In genomic region chr6:90478789-90479602, GRCh38 we compare ENCODE assay signal across 7 cellular contexts.
DNase-seq lines count a peak whose midpoint lies in the region; ATAC-seq and TF ChIP-seq lines count a peak whose summit lies in the region.

No MANE protein-coding gene starts in this region.

- no peaks in the 10 kb centered on the region for H3K27me3 Mint-ChIP-seq in T-cell

- H3K9me3 Mint-ChIP-seq in T-cell, result no peaks in the 10 kb centered on the region

- H3K9me3 ChIP-seq in adrenal gland (replicated peaks in 1 of 3), result no peaks in the 10 kb centered on the region
- H3K9me3 ChIP-seq in heart right ventricle, result no peaks in the 10 kb centered on the region

- peak; percentile 83 to 95 (median 94) for TF ChIP-seq CTCF in adrenal gland (IDR thresholded peaks at IDR 0.05)
- peak; percentile 89 to 95 (median 92) for TF ChIP-seq CTCF in heart right ventricle (IDR thresholded peaks at IDR 0.05)

- 40 to 46% (median 42%) methylated on average over 13 to 15 of the region's 15 CpGs for WGBS in adrenal gland, 4 donors
- 40 to 41% methylated on average over 15 of the region's 15 CpGs for WGBS in heart right ventricle, 2 donors

- peak; percentile 70 for ATAC-seq in GM18508 (IDR thresholded peaks at IDR 0.05; ENCODE audit: insufficient read depth, unreplicated experiment)
- ATAC-seq in HG02973 (IDR thresholded peaks at IDR 0.05; ENCODE audit: unreplicated experiment), result peak; percentile 77
- peak; percentile 98 to 99 (median 99) for ATAC-seq in T-cell (replicated peaks in 1 of 4)
- ATAC-seq in heart right ventricle, result peak; percentile 98 to 100 (median 99)

- no peak overlapping the region for H3K4me3 ChIP-seq in adrenal gland
- H3K4me3 ChIP-seq in heart right ventricle, result no peak overlapping the region

- CTCF ChIA-PET in T-cell (lab: Charles Lee), result interaction anchor here (0.5 to 10.7 kb wide), 34 partner anchors 11 to 1046 kb away, joined by 3 to 198 read pairs (median 4); partner anchors contain the start of genes ANKRD6 (in 1 of the 2) and MDN1 (in 1 of the 2)

- H3K36me3 Mint-ChIP-seq in T-cell, result no peaks in the 10 kb centered on the region

- H3K4me3 Mint-ChIP-seq in T-cell, result peak overlapping the region in 1 of 3 donors; percentile 26

- H3K27ac Mint-ChIP-seq in T-cell, result peak overlapping the region; percentile 31 to 84

- peak; percentile 76 for DNase-seq in NCI-H1694 treated with DMSO at 0.1 percent for 48 hours (lab: John Stamatoyannopoulos, UW)
- DNase-seq in T-cell, result peak; percentile 59 to 82 (median 71)
- DNase-seq in adrenal gland, result peak; percentile 89 to 97 (median 95)
- DNase-seq in heart right ventricle, result peak; percentile 70 to 89
- DNase-seq in retina, result peak; percentile 92

- H3K36me3 ChIP-seq in adrenal gland (replicated peaks in 1 of 2), result no peaks in the 10 kb centered on the region
- H3K36me3 ChIP-seq in heart right ventricle, result no peaks in the 10 kb centered on the region

- H3K27ac ChIP-seq in adrenal gland (no peak overlapping the region), heart right ventricle (peak overlapping the region in 2 of 10 donors; percentile 24)

- no peaks in the 10 kb centered on the region for H3K27me3 ChIP-seq in adrenal gland
- H3K27me3 ChIP-seq in heart right ventricle, result no peaks in the 10 kb centered on the region

- intact Hi-C loops in adrenal gland (cut with DNase I) (loop anchor here (5.0 to 10.0 kb wide), 3 partner anchors 182 to 534 kb away; partner anchors contain the start of gene BACH2 (in 2 of the 2)), heart right ventricle (cut with DNase I) (loop anchor here (1.0 to 10.0 kb wide), 12 partner anchors 77 to 539 kb away; partner anchors contain the start of gene BACH2 (in 3 of the 10))

- H3K4me1 Mint-ChIP-seq in T-cell, result peaks cover 25 to 41% (median 40%) of the 10 kb centered on the region in 3 donors

- POLR2A ChIA-PET in T-cell (lab: Charles Lee), result interaction anchor here (0.5 to 0.6 kb wide), 3 partner anchors 538 to 1537 kb away, joined by 3 to 8 read pairs (median 6); no protein-coding TSS in a partner anchor

- H3K4me1 ChIP-seq in adrenal gland (replicated peaks in 1 of 2), result peaks cover 0 to 4% of the 10 kb centered on the region in 2 donors
- H3K4me1 ChIP-seq in heart right ventricle, result peaks cover 0 to 9% (median 4%) of the 10 kb centered on the region in 9 donors

- TF ChIP-seq POLR2A in adrenal gland (IDR thresholded peaks at IDR 0.05), result no peak
